In genomic region chr5:17046320-17046719, GRCh38 we compare ENCODE assay signal across 19 cellular contexts.
"Had no signal": no experiment of that assay in that cellular context is flagged by ENCODE, and none has a peak within 500 bp of the region (broad histone marks: within the 10 kb centered on the region; RNA-seq: fewer than 3 reads in every experiment).

No MANE protein-coding gene starts in this region.

- H3K9me3 Mint-ChIP-seq: memory B cell, nephron, type B pancreatic cell had no signal

- H3K4me3 Mint-ChIP-seq: memory B cell; nephron; stimulated activated effector memory CD8-positive, alpha-beta T cell treated with anti-CD3 and anti-CD28 coated beads, Interleukin-12 subunit alpha, Interleukin-12 subunit beta, amount 100 ng/mL, for 72 hours; type B pancreatic cell had no signal

- ATAC-seq: left cardiac atrium; lower lobe of right lung; right lobe of liver; stimulated activated effector memory CD8-positive, alpha-beta T cell treated with anti-CD3 and anti-CD28 coated beads, Interleukin-12 subunit alpha, Interleukin-12 subunit beta, amount 100 ng/mL, for 72 hours; stimulated activated naive CD8-positive, alpha-beta T cell treated with anti-CD3 and anti-CD28 coated beads, Interleukin-15, Interleukin-2, amounts not matched to agents 100 U/mL and 50 U/mL, for 24 hours had no signal

- H3K27ac Mint-ChIP-seq: memory B cell; naive B cell; nephron; stimulated activated effector memory CD8-positive, alpha-beta T cell treated with anti-CD3 and anti-CD28 coated beads, Interleukin-12 subunit alpha, Interleukin-12 subunit beta, amount 100 ng/mL, for 72 hours; type B pancreatic cell had no signal

- H3K4me1 Mint-ChIP-seq: memory B cell; naive B cell; nephron; stimulated activated effector memory CD8-positive, alpha-beta T cell treated with anti-CD3 and anti-CD28 coated beads, Interleukin-12 subunit alpha, Interleukin-12 subunit beta, amount 100 ng/mL, for 72 hours had no signal

- H3K36me3 Mint-ChIP-seq: memory B cell; naive B cell; stimulated activated effector memory CD8-positive, alpha-beta T cell treated with anti-CD3 and anti-CD28 coated beads, Interleukin-12 subunit alpha, Interleukin-12 subunit beta, amount 100 ng/mL, for 72 hours; type B pancreatic cell had no signal

- DNase-seq: dermis blood vessel endothelial cell; foreskin melanocyte; head of caudate nucleus; kidney; left cardiac atrium; left ventricle myocardium inferior; lower lobe of right lung; midbrain; naive B cell; retina; right lobe of liver; stimulated activated CD4-positive, alpha-beta T cell treated with anti-CD3 and anti-CD28 coated beads, Interleukin-4, amount 100 ng/mL, for 1 hour; stimulated activated CD8-positive, alpha-beta memory T cell treated with anti-CD3 and anti-CD28 coated beads, Interleukin-4, amount 100 ng/mL, for 48 hours; stimulated activated naive CD8-positive, alpha-beta T cell treated with anti-CD3 and anti-CD28 coated beads, Interleukin-15, Interleukin-2, amounts not matched to agents 100 U/mL and 50 U/mL, for 24 hours; thyroid gland had no signal

- H3K27me3 Mint-ChIP-seq: memory B cell, naive B cell, type B pancreatic cell had no signal
